ENCODE assay signal across 1 cellular context in genomic region chr5:43027054-43027785, GRCh38.
TF ChIP-seq lines count a peak whose summit lies in the region.

No MANE protein-coding gene starts in this region.

TF ChIP-seq in HepG2, 621 proteins besides CTCF, POLR2A, EP300 and RAD21 (continued from another document):
- peak; percentile 43 for TF ChIP-seq PAXIP1 (CRISPR knock-in tag; conservative IDR thresholded peaks at IDR 0.05)
